Comparison of ENCODE assay signal across 19 cellular contexts in the genomic region with DNA sequence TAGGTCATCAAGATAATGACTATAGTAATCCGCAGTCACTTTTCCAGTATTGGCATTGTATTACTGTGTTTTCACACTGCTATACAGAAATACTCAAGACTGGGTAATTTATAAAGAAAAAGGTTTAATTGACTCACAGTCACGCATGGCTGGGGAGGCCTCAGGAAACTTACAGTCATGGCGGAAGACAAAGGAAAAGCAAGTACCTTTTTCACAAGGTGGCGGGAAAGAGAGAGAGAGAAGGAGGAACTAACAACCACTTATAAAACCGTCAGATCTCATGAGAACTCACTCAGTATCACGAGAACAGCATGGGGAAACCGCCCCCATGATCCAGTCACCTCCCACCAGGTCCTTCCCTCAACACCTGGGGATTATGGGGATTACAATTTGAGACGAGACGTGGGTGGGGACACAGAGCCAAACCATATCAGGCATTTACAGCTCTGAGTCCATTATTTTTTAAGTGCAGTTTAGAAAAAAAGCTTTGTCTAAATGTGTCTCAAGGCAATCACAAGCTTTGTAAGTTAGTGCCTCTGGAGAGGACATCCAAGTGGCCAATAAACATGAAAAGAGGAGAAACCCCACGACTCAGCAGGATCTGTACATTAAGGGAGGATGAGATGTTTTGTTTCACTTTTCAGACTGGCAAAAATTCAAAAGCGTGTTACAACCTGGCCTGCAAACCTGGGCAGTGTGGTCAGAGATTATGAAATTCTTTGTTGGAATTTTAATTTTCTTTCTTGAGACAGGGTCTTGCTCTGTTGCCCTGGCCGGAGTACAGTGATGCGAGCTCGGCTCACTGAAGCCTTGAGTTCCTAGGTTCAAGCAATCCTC.
DNase-seq lines count a peak whose midpoint lies in the region; ATAC-seq, FAIRE-seq and TF ChIP-seq lines count a peak whose summit lies in the region.
"Had no signal": no experiment of that assay in that cellular context is flagged by ENCODE, and none has a peak within 500 bp of the region (broad histone marks: within the 10 kb centered on the region; RNA-seq: fewer than 3 reads in every experiment).

No MANE protein-coding gene starts in this region.

- no peak overlapping the region for H2BK15ac ChIP-seq in H1 (ENCODE audit: low read length)

- H3K9me3 ChIP-seq in H1 (ENCODE audit: insufficient read depth in 2 of 2, low read depth in 1 of 2, low read length in 1 of 2): no peaks in the 10 kb centered on the region

- H3K23me2 ChIP-seq in H1 (ENCODE audit: low read depth, low read length): peaks cover 3% of the 10 kb centered on the region; the same call in 1 of the 2 replicates

- no peak overlapping the region for H3K56ac ChIP-seq in H1 (replicated peaks; ENCODE audit: insufficient read length, low read depth, low read length)

- no peaks in the 10 kb centered on the region for H4K20me1 ChIP-seq in H1 (replicated peaks in 1 of 2; ENCODE audit: control insufficient read depth in 1 of 2, insufficient read depth in 2 of 2, low read length in 2 of 2)

- H2AK5ac ChIP-seq in H1 (ENCODE audit: low read depth, low read length): no peak overlapping the region

- no peak overlapping the region for H3K14ac ChIP-seq in H1 (ENCODE audit: insufficient read length)

- no peaks in the 10 kb centered on the region for H3K4me1 ChIP-seq in H1 (replicated peaks in 1 of 4; ENCODE audit: control insufficient read depth in 3 of 4, insufficient read depth in 4 of 4, low read length in 3 of 4)

- H3K36me3 ChIP-seq in H1 (ENCODE audit: control insufficient read depth in 2 of 4, insufficient read depth in 4 of 4, low read length in 3 of 4): no peaks in the 10 kb centered on the region

- no peak overlapping the region for H3K4me2 ChIP-seq in H1 (ENCODE audit: insufficient read depth in 1 of 2, low read depth in 2 of 2, low read length in 2 of 2)

- no peak overlapping the region for H2BK120ac ChIP-seq in H1 (replicated peaks; ENCODE audit: low read depth, low read length)

- no peak for FAIRE-seq in H1 (lab: Jason Lieb, UNC)
- FAIRE-seq: GM12878 had no signal

- no peak for TF ChIP-seq RAD21 in H1 (IDR thresholded peaks at IDR 0.05 in 1 of 2, conservative IDR thresholded peaks at IDR 0.05 in 1 of 2; ENCODE audit: low read depth in 2 of 2, low read length in 2 of 2)

- no peak overlapping the region; the same call in 1 of the 2 replicates for H4K8ac ChIP-seq in H1 (ENCODE audit: extremely low read depth, insufficient read depth, low read length)

- no peaks in the 10 kb centered on the region for H3K79me1 ChIP-seq in H1 (ENCODE audit: low read depth, low read length)

- no peak overlapping the region for H4K5ac ChIP-seq in H1 (ENCODE audit: insufficient read length, low read depth, low read length)

- CTCF ChIA-PET in H1 (lab: Charles Lee; ENCODE audit: partially characterized antibody): interaction anchor here (0.9 to 1.4 kb wide), 2 partner anchors 11 to 43 kb away, joined by 3 to 4 read pairs; no protein-coding TSS in a partner anchor

- H3K4me3 Mint-ChIP-seq in osteocyte (ENCODE audit: unreplicated experiment): no peak overlapping the region
- H3K4me3 Mint-ChIP-seq: B cell had no signal

- H3K18ac ChIP-seq in H1 (ENCODE audit: extremely low read depth, low read length): no peak overlapping the region

- no peak overlapping the region for H3K23ac ChIP-seq in H1 (ENCODE audit: insufficient read length)

- ATAC-seq in HG03378 (IDR thresholded peaks at IDR 0.05; ENCODE audit: unreplicated experiment): no peak
- ATAC-seq: GM12878, SK-N-SH treated with all-trans-retinoic acid at 6 μM for 48 hours had no signal

- POLR2A ChIA-PET in H1 (lab: Charles Lee; ENCODE audit: partially characterized antibody): no interaction called here

- H3K9ac ChIP-seq in H1 (replicated peaks in 1 of 4; ENCODE audit: extremely low read depth in 1 of 4, low read depth in 3 of 4, low read length in 3 of 4): no peak overlapping the region
- H3K9ac ChIP-seq: GM23248 had no signal

- H3K79me2 ChIP-seq in H1 (ENCODE audit: control insufficient read depth in 1 of 2, insufficient read depth in 2 of 2, low read length in 2 of 2): no peaks in the 10 kb centered on the region

- peak; percentile 13 for DNase-seq in activated CD8-positive, alpha-beta memory T cell treated with anti-CD3 and anti-CD28 coated beads for 24 hours
- DNase-seq in activated CD8-positive, alpha-beta memory T cell treated with anti-CD3 and anti-CD28 coated beads, Interleukin-2, amount 50 U/mL, for 48 hours: no peak
- DNase-seq in RPMI8226: peak; percentile 10
- no peak for DNase-seq in H1 (ENCODE audit: low read depth in 1 of 2, low spot score in 2 of 2)
- DNase-seq in osteocyte (ENCODE audit: extremely low spot score, unreplicated experiment): no peak
- no peak for DNase-seq in activated T-cell treated with anti-CD3 and anti-CD28 coated beads, Interleukin-2, amount 50 U/mL, for 48 hours
- DNase-seq: DMS153, EL, GM23248, HCEC 1CT, NCI-H1436, NCI-H1930, NCI-H2171, NCI-H69, SIG-M5 had no signal

- no peak for TF ChIP-seq CTCF in H1 (IDR thresholded peaks at IDR 0.05; ENCODE audit: control extremely low read depth in 1 of 3, insufficient read depth in 1 of 3, low read depth in 1 of 3, low read length in 3 of 3)
- TF ChIP-seq CTCF in osteocyte (IDR thresholded peaks at IDR 0.05): no peak

- no peak overlapping the region for H3K4me3 ChIP-seq in H1 (ENCODE audit: extremely low read depth in 1 of 4, insufficient read depth in 2 of 4, low read depth in 3 of 4, low read length in 4 of 4)
- H3K4me3 ChIP-seq: GM12878, GM23248 had no signal

- H2BK5ac ChIP-seq in H1 (ENCODE audit: low read depth, low read length): no peak overlapping the region

- no peak for TF ChIP-seq POLR2A in H1 (IDR thresholded peaks at IDR 0.05; ENCODE audit: control extremely low read depth in 1 of 2, low read depth in 2 of 2, low read length in 2 of 2)

- 86% methylated on average over 14 of the region's 14 CpGs; no CpG with 5 or more reads in 1 of the 2 experiments for WGBS in H1 (ENCODE audit: extremely low coverage in 1 of 2, insufficient coverage in 1 of 2, insufficient read length in 1 of 2, insufficient replicate concordance in 2 of 2, low coverage in 1 of 2, low lambda C conversion rate in 2 of 2, missing lambda C conversion rate in 1 of 2), 2 experiments

- no peak overlapping the region for H2AFZ ChIP-seq in H1 (ENCODE audit: low read length)
- H2AFZ ChIP-seq: GM23248 had no signal

- no peak overlapping the region for H3K4ac ChIP-seq in H1 (replicated peaks; ENCODE audit: insufficient read length, low read depth, low read length)

- H2BK20ac ChIP-seq in H1 (ENCODE audit: low read length): no peak overlapping the region

- no peak overlapping the region for H3K27ac ChIP-seq in H1 (ENCODE audit: low read depth, low read length)
- H3K27ac ChIP-seq: GM23248 had no signal

- no peaks in the 10 kb centered on the region for H3K9me3 Mint-ChIP-seq in osteocyte (ENCODE audit: unreplicated experiment)

- no peaks in the 10 kb centered on the region; a peak in 1 of 7 replicates for H3K27me3 ChIP-seq in H1 (replicated peaks in 1 of 4; ENCODE audit: control insufficient read depth in 3 of 4, extremely low read depth in 1 of 4, insufficient read depth in 3 of 4, low read length in 3 of 4)

- no peak overlapping the region for H3K27ac Mint-ChIP-seq in osteocyte (ENCODE audit: unreplicated experiment)
- H3K27ac Mint-ChIP-seq: B cell had no signal

- H4K91ac ChIP-seq in H1 (replicated peaks; ENCODE audit: insufficient read length, low read length): no peak overlapping the region

- no peaks in the 10 kb centered on the region for H3K4me1 Mint-ChIP-seq in osteocyte (ENCODE audit: unreplicated experiment)
- H3K4me1 Mint-ChIP-seq: B cell had no signal

- TF ChIP-seq EP300 in H1 (IDR thresholded peaks at IDR 0.05; ENCODE audit: borderline replicate concordance in 1 of 2, low read depth in 2 of 2, low read length in 2 of 2): no peak

- H3K27me3 Mint-ChIP-seq in osteocyte (ENCODE audit: unreplicated experiment): peaks cover 22% of the 10 kb centered on the region

- H2BK12ac ChIP-seq in H1 (ENCODE audit: low read depth, low read length): no peak overlapping the region

- H3K36me3 Mint-ChIP-seq in osteocyte (ENCODE audit: unreplicated experiment): no peaks in the 10 kb centered on the region

TF ChIP-seq in H1, 55 proteins besides CTCF, POLR2A, EP300 and RAD21:
- TF ChIP-seq GABPA (IDR thresholded peaks at IDR 0.05; ENCODE audit: borderline replicate concordance, insufficient read depth, low read length) (no peak), CHD2 (IDR thresholded peaks at IDR 0.05; ENCODE audit: low read length) (0 out of 2 replicates have a peak, but pooled peaks have one; percentile 24)

Comparison
In these comparisons a context has a peak if more than half of its experiments do, and no peak if none do; other contexts are left out.
1. DNase-seq: peak in activated CD8-positive, alpha-beta memory T cell treated with anti-CD3 and anti-CD28 coated beads for 24 hours (single experiment) and RPMI8226 (single experiment); none in activated CD8-positive, alpha-beta memory T cell treated with anti-CD3 and anti-CD28 coated beads, Interleukin-2, amount 50 U/mL, for 48 hours (single experiment), H1 (0 of 2), osteocyte (single experiment) and activated T-cell treated with anti-CD3 and anti-CD28 coated beads, Interleukin-2, amount 50 U/mL, for 48 hours (0 of 2).